ENCODE assay signal across 17 cellular contexts in the genomic region with DNA sequence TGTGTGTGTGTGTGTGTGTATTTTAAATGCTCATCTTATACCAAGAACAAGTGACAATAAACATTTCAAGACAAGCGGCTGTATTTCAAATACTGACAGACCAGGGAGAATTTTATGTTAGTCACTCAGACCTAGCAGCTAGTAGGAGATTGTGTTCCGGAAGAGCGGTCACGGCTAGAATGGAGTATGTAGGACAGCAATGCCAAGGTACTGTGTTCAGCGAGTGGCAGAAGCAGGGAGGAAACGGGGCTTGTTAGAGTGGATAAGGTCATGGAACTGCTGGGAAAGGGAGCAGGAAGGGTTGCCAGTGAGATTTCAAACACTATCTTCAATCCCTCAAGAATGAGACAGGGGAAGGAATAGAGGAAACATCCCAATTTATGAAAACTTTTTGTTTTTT.
"Had no signal": no experiment of that assay in that cellular context is flagged by ENCODE, and none has a peak within 500 bp of the region (broad histone marks: within the 10 kb centered on the region; RNA-seq: fewer than 3 reads in every experiment).

No MANE protein-coding gene starts in this region.

- H3K4me3 ChIP-seq: gastrocnemius medialis, hepatocyte, left ventricle myocardium inferior, stomach, tibial artery had no signal

- H3K9me3 ChIP-seq: gastrocnemius medialis, tibial artery had no signal

- H3K4me2 ChIP-seq: hepatocyte had no signal

- H3K36me3 ChIP-seq: gastrocnemius medialis, left ventricle myocardium inferior, stomach, tibial artery had no signal

- H3K27me3 ChIP-seq: gastrocnemius medialis, hepatocyte, stomach, tibial artery had no signal

- H3K79me2 ChIP-seq: hepatocyte had no signal

- FAIRE-seq: bronchial epithelial cell, keratinocyte, small intestine had no signal

- H3K4me1 ChIP-seq: gastrocnemius medialis had no signal

- H2AFZ ChIP-seq: hepatocyte had no signal

- ATAC-seq: activated naive CD4-positive, alpha-beta T cell treated with anti-CD3 and anti-CD28 coated beads, Interleukin-2, amount 50 U/mL, for 72 hours; activated T-cell treated with anti-CD3 and anti-CD28 coated beads, Interleukin-2, amount 50 U/mL, for 72 hours; gastrocnemius medialis; stimulated activated naive B cell treated with anti-CD40 and anti-IgM and Interleukin-4, amounts not matched to agents 10 μg/mL and 1 μg/mL and 100 μg/mL, for 72 hours had no signal

- H3K27ac ChIP-seq: gastrocnemius medialis, hepatocyte, left ventricle myocardium inferior, stomach, tibial artery had no signal

- DNase-seq: activated B cell treated with CpG ODN at 0.5 μM for 24 hours; activated CD4-positive, alpha-beta T cell treated with anti-CD3 and anti-CD28 coated beads, Interleukin-2, amount 50 U/mL, for 1 hour; activated naive CD4-positive, alpha-beta T cell; activated T-cell treated with anti-CD3 and anti-CD28 coated beads for 4 hours; activated T-cell treated with anti-CD3 and anti-CD28 coated beads, Interleukin-2, amount 50 U/mL, for 72 hours; gastrocnemius medialis; left ventricle myocardium inferior; small intestine; stimulated activated CD4-positive, alpha-beta T cell treated with anti-CD3 and anti-CD28 coated beads, Interleukin-1b, Interleukin-23, amount 100 ng/mL, for 48 hours; stimulated activated naive B cell treated with anti-CD40 and anti-IgM and Interleukin-4, amounts not matched to agents 10 μg/mL and 1 μg/mL and 100 μg/mL, for 72 hours; stomach; T-helper 1 cell; tibial artery had no signal
